16 cellular contexts compared by ENCODE assay signal in genomic region chr6:21750479-21751018, GRCh38.
"Had no signal": no experiment of that assay in that cellular context is flagged by ENCODE, and none has a peak within 500 bp of the region (broad histone marks: within the 10 kb centered on the region; RNA-seq: fewer than 3 reads in every experiment).

No MANE protein-coding gene starts in this region.

- H3K4me3 ChIP-seq: ascending aorta, gastrocnemius medialis had no signal

- DNase-seq: activated CD4-positive, alpha-beta T cell treated with anti-CD3 and anti-CD28 coated beads for 48 hours; activated CD8-positive, alpha-beta memory T cell treated with anti-CD3 and anti-CD28 coated beads, Interleukin-2, amount 50 U/mL, for 48 hours; activated CD8-positive, alpha-beta T cell treated with anti-CD3 and anti-CD28 coated beads, Interleukin-2, amount 10 ng/mL, durations not matched to agents 7 days and 5 days; activated naive CD4-positive, alpha-beta T cell treated with Interleukin-2 at 50 U/mL for 16 hours; activated naive CD8-positive, alpha-beta T cell treated with anti-CD3 and anti-CD28 coated beads, Interleukin-2, amount 50 U/mL, for 24 hours; effector CD4-positive, alpha-beta T cell; gastrocnemius medialis; posterior cingulate gyrus; stimulated activated CD4-positive, alpha-beta T cell treated with anti-CD3 and anti-CD28 coated beads, Interleukin-12 subunit alpha, Interleukin-12 subunit beta, amount 100 ng/mL, for 4 hours; stimulated activated naive CD4-positive, alpha-beta T cell treated with Interleukin-2 at 50 U/mL for 16 hours; T1000; trophoblast cell had no signal

- H3K27ac Mint-ChIP-seq: activated CD8-positive, alpha-beta T cell treated with anti-CD3 and anti-CD28 coated beads, Interleukin-2, amount 10 ng/mL, durations not matched to agents 7 days and 5 days; activated naive CD8-positive, alpha-beta T cell treated with anti-CD3 and anti-CD28 coated beads, Interleukin-2, amount 50 U/mL, for 24 hours had no signal

- H3K27me3 ChIP-seq: ascending aorta, gastrocnemius medialis, neutrophil had no signal

- H3K4me1 ChIP-seq: gastrocnemius medialis had no signal

- H3K9me3 Mint-ChIP-seq: activated naive CD8-positive, alpha-beta T cell treated with anti-CD3 and anti-CD28 coated beads, Interleukin-2, amount 50 U/mL, for 24 hours had no signal

- H3K27me3 Mint-ChIP-seq: activated naive CD8-positive, alpha-beta T cell treated with anti-CD3 and anti-CD28 coated beads, Interleukin-2, amount 50 U/mL, for 24 hours had no signal

- H3K36me3 ChIP-seq: ascending aorta, gastrocnemius medialis, neutrophil had no signal

- ATAC-seq: activated CD8-positive, alpha-beta T cell treated with anti-CD3 and anti-CD28 coated beads, Interleukin-2, amount 10 ng/mL, durations not matched to agents 7 days and 5 days; activated naive CD8-positive, alpha-beta T cell treated with anti-CD3 and anti-CD28 coated beads, Interleukin-2, amount 50 U/mL, for 24 hours; gastrocnemius medialis; sciatic nerve had no signal

- H3K4me3 Mint-ChIP-seq: activated CD8-positive, alpha-beta T cell treated with anti-CD3 and anti-CD28 coated beads, Interleukin-2, amount 10 ng/mL, durations not matched to agents 7 days and 5 days; activated naive CD8-positive, alpha-beta T cell treated with anti-CD3 and anti-CD28 coated beads, Interleukin-2, amount 50 U/mL, for 24 hours had no signal

- H3K27ac ChIP-seq: ascending aorta, epithelial cell of prostate, gastrocnemius medialis, neutrophil had no signal

- H3K9me3 ChIP-seq: ascending aorta, gastrocnemius medialis, neutrophil had no signal
